Comparison of ENCODE assay signal across 15 cellular contexts in the genomic region with DNA sequence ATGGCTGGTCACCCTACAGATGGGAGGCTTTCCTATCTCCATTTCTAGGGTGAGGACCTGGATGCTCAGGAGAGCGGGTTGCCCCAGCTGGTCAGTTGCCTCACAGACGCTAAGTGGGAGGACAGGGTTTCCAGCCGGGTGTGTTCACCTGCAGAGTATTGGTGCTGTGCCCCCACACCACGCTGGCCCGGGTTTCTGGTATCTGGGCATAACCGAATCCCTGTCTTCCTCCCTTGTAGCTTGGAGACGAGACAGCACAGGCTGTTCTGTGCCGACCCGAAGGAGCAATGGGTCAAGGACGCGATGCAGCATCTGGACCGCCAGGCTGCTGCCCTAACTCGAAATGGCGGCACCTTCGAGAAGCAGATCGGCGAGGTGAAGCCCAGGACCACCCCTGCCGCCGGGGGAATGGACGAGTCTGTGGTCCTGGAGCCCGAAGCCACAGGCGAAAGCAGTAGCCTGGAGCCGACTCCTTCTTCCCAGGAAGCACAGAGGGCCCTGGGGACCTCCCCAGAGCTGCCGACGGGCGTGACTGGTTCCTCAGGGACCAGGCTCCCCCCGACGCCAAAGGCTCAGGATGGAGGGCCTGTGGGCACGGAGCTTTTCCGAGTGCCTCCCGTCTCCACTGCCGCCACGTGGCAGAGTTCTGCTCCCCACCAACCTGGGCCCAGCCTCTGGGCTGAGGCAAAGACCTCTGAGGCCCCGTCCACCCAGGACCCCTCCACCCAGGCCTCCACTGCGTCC. TPM values are rescaled to one million over a fixed set of nuclear protein-coding genes. Genes with fewer than 3 reads are reported as not detected.
"Had no signal": no experiment of that assay in that cellular context is flagged by ENCODE, and none has a peak within 500 bp of the region (broad histone marks: within the 10 kb centered on the region; RNA-seq: fewer than 3 reads in every experiment).

No MANE protein-coding gene starts in this region.

- DNase-seq: activated CD4-positive, alpha-beta T cell treated with anti-CD3 and anti-CD28 coated beads, Interleukin-2, amount 50 U/mL, for 4 hours; activated naive CD4-positive, alpha-beta T cell treated with anti-CD3 and anti-CD28 coated beads for 36 hours; activated T-cell treated with anti-CD3 and anti-CD28 coated beads for 4 hours; kidney glomerular epithelial cell; retina; stimulated activated naive CD4-positive, alpha-beta T cell; T-helper 9 cell had no signal

- ATAC-seq: activated CD4-positive, CD25-positive, alpha-beta regulatory T cell treated with anti-CD3 and anti-CD28 coated beads, Interleukin-2, amount 50 U/mL, for 24 hours; esophagus mucosa had no signal

RNA-seq across cellular contexts. Expression of a gene that starts 9.7 kb away (rescaled TPM):
- total RNA-seq: activated naive CD4-positive, alpha-beta T cell treated with anti-CD3 and anti-CD28 coated beads for 36 hours; fibroblast of villous mesenchyme; mononuclear cell; naive thymus-derived CD4-positive, alpha-beta T cell had no signal
- polyA plus RNA-seq: naive thymus-derived CD4-positive, alpha-beta T cell had no signal

RNA-seq across cellular contexts. Expression of a gene that starts 22.6 kb away (rescaled TPM):
- total RNA-seq: activated naive CD4-positive, alpha-beta T cell treated with anti-CD3 and anti-CD28 coated beads for 36 hours; astrocyte; fibroblast of villous mesenchyme; mononuclear cell; subcutaneous adipose tissue had no signal
- polyA plus RNA-seq: naive thymus-derived CD4-positive, alpha-beta T cell had no signal

RNA-seq across cellular contexts. Expression of a gene that starts 23.4 kb away (rescaled TPM):
- total RNA-seq: astrocyte, fibroblast of villous mesenchyme, mononuclear cell, SK-MEL-5 had no signal
- polyA plus RNA-seq: naive thymus-derived CD4-positive, alpha-beta T cell had no signal
